15 cellular contexts compared by ENCODE assay signal in the genomic region with DNA sequence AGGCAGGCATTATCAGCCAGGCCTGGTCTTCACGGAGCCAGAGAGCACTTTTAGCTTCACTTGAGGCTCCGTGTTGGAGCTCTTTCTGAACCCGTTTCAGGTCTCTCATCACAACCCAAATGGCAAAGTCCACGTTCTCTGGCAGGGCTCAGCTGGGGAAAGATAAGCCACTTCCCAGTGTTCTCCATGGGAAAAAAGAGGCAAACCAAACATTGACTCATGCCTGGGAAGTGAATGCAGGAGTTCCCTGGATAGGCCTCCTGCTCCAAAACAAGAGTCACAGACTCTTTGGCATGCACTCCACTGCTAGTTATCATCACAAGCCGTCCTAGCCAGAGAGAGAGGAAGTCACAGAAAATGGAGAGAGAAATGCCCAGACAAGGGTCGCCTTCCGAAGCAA. TPM values are rescaled to one million over a fixed set of nuclear protein-coding genes. Genes with fewer than 3 reads are reported as not detected.
A peak's percentile ranks its signal among the peaks of the same experiment; 100 is the strongest.
DNase-seq lines count a peak whose midpoint lies in the region; ATAC-seq and TF ChIP-seq lines count a peak whose summit lies in the region.
"Had no signal": no experiment of that assay in that cellular context is flagged by ENCODE, and none has a peak within 500 bp of the region (broad histone marks: within the 10 kb centered on the region; RNA-seq: fewer than 3 reads in every experiment).

No MANE protein-coding gene starts in this region.

- ATAC-seq in foreskin keratinocyte (no peak), GM18498 (IDR thresholded peaks at IDR 0.05; ENCODE audit: unreplicated experiment) (no peak)
- ATAC-seq: A549 had no signal

- no peaks in the 10 kb centered on the region for H4K20me1 ChIP-seq in SK-N-SH (ENCODE audit: insufficient read depth)

- peak overlapping the region; percentile 22 to 60 for H3K27ac ChIP-seq in coronary artery
- peak overlapping the region in 1 of 2 donors; percentile 37 for H3K27ac ChIP-seq in right atrium auricular region
- no peak overlapping the region for H3K27ac ChIP-seq in foreskin keratinocyte
- H3K27ac ChIP-seq in SK-N-SH (ENCODE audit: low read depth in 2 of 2, low read length in 1 of 2) = no peak overlapping the region
- H3K27ac ChIP-seq: A549, PC-9 had no signal

- H3K79me2 ChIP-seq in SK-N-SH (ENCODE audit: insufficient read depth) = no peaks in the 10 kb centered on the region

- H3K4me3 ChIP-seq in coronary artery (no peak overlapping the region), right atrium auricular region (no peak overlapping the region), SK-N-SH (ENCODE audit: low read depth in 2 of 2, low read length in 1 of 2) (no peak overlapping the region)
- H3K4me3 ChIP-seq: A549, PC-9 had no signal

- no peak overlapping the region for H3K4me2 ChIP-seq in SK-N-SH
- H3K4me2 ChIP-seq: A549, PC-9 had no signal

- TF ChIP-seq RAD21 in SK-N-SH (IDR thresholded peaks at IDR 0.05; ENCODE audit: low read length) = no peak

- CTCF ChIA-PET in SK-N-SH (lab: Yijun Ruan, JAX) = interaction anchor here (1.5 kb wide), 1 partner anchor 9 kb away, joined by 3 read pairs; no protein-coding TSS in a partner anchor

- TF ChIP-seq EP300 in SK-N-SH (IDR thresholded peaks at IDR 0.05; ENCODE audit: borderline replicate concordance in 1 of 2, low read depth in 1 of 2, low read length in 1 of 2) = no peak

- H3K36me3 ChIP-seq in right atrium auricular region (no peaks in the 10 kb centered on the region), SK-N-SH (replicated peaks in 1 of 2; ENCODE audit: control insufficient read depth in 1 of 2, insufficient read depth in 2 of 2, low read length in 1 of 2) (no peaks in the 10 kb centered on the region)

- no peak overlapping the region for H3K9ac ChIP-seq in SK-N-SH

- H3K9me3 ChIP-seq in right atrium auricular region = no peaks in the 10 kb centered on the region
- H3K9me3 ChIP-seq in SK-N-SH = no peaks in the 10 kb centered on the region
- H3K9me3 ChIP-seq: A549 had no signal

- H3K27me3 ChIP-seq in right atrium auricular region = no peaks in the 10 kb centered on the region
- no peaks in the 10 kb centered on the region for H3K27me3 ChIP-seq in foreskin keratinocyte
- no peaks in the 10 kb centered on the region for H3K27me3 ChIP-seq in SK-N-SH (ENCODE audit: insufficient read depth)

- WGBS in SK-N-SH (ENCODE audit: low lambda C conversion rate) = 12% methylated on average over 7 of the region's 7 CpGs

- DNase-seq in Daoy (ENCODE audit: low read depth) = peak; percentile 76
- DNase-seq in coronary artery (ENCODE audit: low spot score) = no peak
- peak; percentile 78 for DNase-seq in right atrium auricular region (ENCODE audit: low spot score)
- DNase-seq in mucosa of gallbladder (ENCODE audit: low spot score) = peak; percentile 57
- no peak for DNase-seq in foreskin keratinocyte
- no peak for DNase-seq in SK-N-SH
- no peak for DNase-seq in cerebellar cortex (ENCODE audit: low spot score)
- DNase-seq: DMS79 treated with DMSO at 0.1 percent for 48 hours, GF-D8, NCI-H1930, NCI-H2171 treated with DMSO at 0.1 percent for 48 hours, NCI-H774, PC-9 had no signal

- TF ChIP-seq CTCF in coronary artery (IDR thresholded peaks at IDR 0.05) = no peak
- TF ChIP-seq CTCF in right atrium auricular region (IDR thresholded peaks at IDR 0.05) = no peak
- no peak for TF ChIP-seq CTCF in foreskin keratinocyte (conservative IDR thresholded peaks at IDR 0.05)
- no peak for TF ChIP-seq CTCF in SK-N-SH (IDR thresholded peaks at IDR 0.05)

- H3K9me2 ChIP-seq in SK-N-SH = no peaks in the 10 kb centered on the region

- H2AFZ ChIP-seq in SK-N-SH (ENCODE audit: low read depth) = no peak overlapping the region
- H2AFZ ChIP-seq: PC-9 had no signal

- H3K4me1 ChIP-seq in right atrium auricular region = peaks cover 0 to 23% of the 10 kb centered on the region in 2 donors
- H3K4me1 ChIP-seq in foreskin keratinocyte = no peaks in the 10 kb centered on the region
- H3K4me1 ChIP-seq in SK-N-SH (ENCODE audit: control insufficient read depth in 1 of 2, insufficient read depth in 2 of 2, low read depth in 1 of 2, low read length in 1 of 2) = no peaks in the 10 kb centered on the region; a peak in 1 of 4 replicates
- H3K4me1 ChIP-seq: A549 had no signal

- H3F3A ChIP-seq in SK-N-SH (replicated peaks; ENCODE audit: insufficient read depth) = no peaks in the 10 kb centered on the region

- POLR2A ChIA-PET in SK-N-SH (lab: Yijun Ruan, JAX) = no interaction called here

TF ChIP-seq in SK-N-SH, 30 proteins besides CTCF, POLR2A, EP300 and RAD21:
- no peak for TF ChIP-seq MEF2A (IDR thresholded peaks at IDR 0.05; ENCODE audit: borderline replicate concordance, low read depth)
- no peak for TF ChIP-seq RFX5 (IDR thresholded peaks at IDR 0.05; ENCODE audit: low read length)
- no peak for TF ChIP-seq TEAD4 (IDR thresholded peaks at IDR 0.05; ENCODE audit: borderline replicate concordance, insufficient read depth)
- no peak for TF ChIP-seq TCF12 (IDR thresholded peaks at IDR 0.05)
- no peak for TF ChIP-seq CHD2 (IDR thresholded peaks at IDR 0.05; ENCODE audit: low read length, partially characterized antibody)
- TF ChIP-seq EZH2phosphoT487 (IDR thresholded peaks at IDR 0.05; ENCODE audit: borderline replicate concordance, low read depth) = no peak
- TF ChIP-seq JUND (IDR thresholded peaks at IDR 0.05) = no peak
- TF ChIP-seq, protein P1, sequence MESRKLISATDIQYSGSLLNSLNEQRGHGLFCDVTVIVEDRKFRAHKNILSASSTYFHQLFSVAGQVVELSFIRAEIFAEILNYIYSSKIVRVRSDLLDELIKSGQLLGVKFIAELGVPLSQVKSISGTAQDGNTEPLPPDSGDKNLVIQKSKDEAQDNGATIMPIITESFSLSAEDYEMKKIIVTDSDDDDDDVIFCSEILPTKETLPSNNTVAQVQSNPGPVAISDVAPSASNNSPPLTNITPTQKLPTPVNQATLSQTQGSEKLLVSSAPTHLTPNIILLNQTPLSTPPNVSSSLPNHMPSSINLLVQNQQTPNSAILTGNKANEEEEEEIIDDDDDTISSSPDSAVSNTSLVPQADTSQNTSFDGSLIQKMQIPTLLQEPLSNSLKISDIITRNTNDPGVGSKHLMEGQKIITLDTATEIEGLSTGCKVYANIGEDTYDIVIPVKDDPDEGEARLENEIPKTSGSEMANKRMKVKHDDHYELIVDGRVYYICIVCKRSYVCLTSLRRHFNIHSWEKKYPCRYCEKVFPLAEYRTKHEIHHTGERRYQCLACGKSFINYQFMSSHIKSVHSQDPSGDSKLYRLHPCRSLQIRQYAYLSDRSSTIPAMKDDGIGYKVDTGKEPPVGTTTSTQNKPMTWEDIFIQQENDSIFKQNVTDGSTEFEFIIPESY (IDR thresholded peaks at IDR 0.05; ENCODE audit: borderline replicate concordance, low read depth) = no peak
- TF ChIP-seq FOSL2 (IDR thresholded peaks at IDR 0.05; ENCODE audit: borderline replicate concordance, low read depth) = no peak
- TF ChIP-seq, protein P2, sequence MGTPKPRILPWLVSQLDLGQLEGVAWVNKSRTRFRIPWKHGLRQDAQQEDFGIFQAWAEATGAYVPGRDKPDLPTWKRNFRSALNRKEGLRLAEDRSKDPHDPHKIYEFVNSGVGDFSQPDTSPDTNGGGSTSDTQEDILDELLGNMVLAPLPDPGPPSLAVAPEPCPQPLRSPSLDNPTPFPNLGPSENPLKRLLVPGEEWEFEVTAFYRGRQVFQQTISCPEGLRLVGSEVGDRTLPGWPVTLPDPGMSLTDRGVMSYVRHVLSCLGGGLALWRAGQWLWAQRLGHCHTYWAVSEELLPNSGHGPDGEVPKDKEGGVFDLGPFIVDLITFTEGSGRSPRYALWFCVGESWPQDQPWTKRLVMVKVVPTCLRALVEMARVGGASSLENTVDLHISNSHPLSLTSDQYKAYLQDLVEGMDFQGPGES (IDR thresholded peaks at IDR 0.05; ENCODE audit: low read depth, low read length) = no peak
- TF ChIP-seq, protein P3, sequence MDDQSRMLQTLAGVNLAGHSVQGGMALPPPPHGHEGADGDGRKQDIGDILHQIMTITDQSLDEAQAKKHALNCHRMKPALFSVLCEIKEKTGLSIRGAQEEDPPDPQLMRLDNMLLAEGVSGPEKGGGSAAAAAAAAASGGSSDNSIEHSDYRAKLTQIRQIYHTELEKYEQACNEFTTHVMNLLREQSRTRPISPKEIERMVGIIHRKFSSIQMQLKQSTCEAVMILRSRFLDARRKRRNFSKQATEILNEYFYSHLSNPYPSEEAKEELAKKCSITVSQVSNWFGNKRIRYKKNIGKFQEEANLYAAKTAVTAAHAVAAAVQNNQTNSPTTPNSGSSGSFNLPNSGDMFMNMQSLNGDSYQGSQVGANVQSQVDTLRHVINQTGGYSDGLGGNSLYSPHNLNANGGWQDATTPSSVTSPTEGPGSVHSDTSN (IDR thresholded peaks at IDR 0.05) = no peak

RNA-seq across cellular contexts. Expression of a gene that starts 11.6 kb away (rescaled TPM):
- total RNA-seq in Daoy (2014; rRNA removed; shearing (Covaris generic)) = not detected in 2 replicates
- total RNA-seq in right atrium auricular region = under 1 TPM in 1 of 2 donors, not detected in 1; 0.04 TPM
- 0.09 TPM for total RNA-seq in mucosa of gallbladder
- total RNA-seq in foreskin keratinocyte = 0.04 TPM in 1 of 2 replicates, not detected in the other
- 0.01 and 0.03 TPM in 2 replicates for polyA plus RNA-seq in foreskin keratinocyte
- not detected in 2 replicates for polyA plus RNA-seq in SK-N-SH (2012; rRNA removed)
- under 0.01 TPM in 1 of 2 replicates, not detected in the other for polyA plus RNA-seq in SK-N-SH (2012; cell fraction: cytosol; rRNA removed)
- polyA plus RNA-seq in SK-N-SH (2012; cell fraction: nucleus; rRNA removed) = not detected in 2 replicates
- total RNA-seq: PC-9 had no signal
- polyA plus RNA-seq: A549 had no signal

Comparison
In these comparisons a context has a peak if more than half of its experiments do, and no peak if none do; other contexts are left out.
1. DNase-seq: peak in Daoy (single experiment), right atrium auricular region (single experiment) and mucosa of gallbladder (single experiment); none in coronary artery (single experiment), foreskin keratinocyte (0 of 2), SK-N-SH (single experiment) and cerebellar cortex (single experiment).
2. H3K27ac ChIP-seq: peak in coronary artery (2 of 2); none in foreskin keratinocyte (single experiment) and SK-N-SH (0 of 2).